Comparison of ENCODE assay signal across 23 cellular contexts in the genomic region with DNA sequence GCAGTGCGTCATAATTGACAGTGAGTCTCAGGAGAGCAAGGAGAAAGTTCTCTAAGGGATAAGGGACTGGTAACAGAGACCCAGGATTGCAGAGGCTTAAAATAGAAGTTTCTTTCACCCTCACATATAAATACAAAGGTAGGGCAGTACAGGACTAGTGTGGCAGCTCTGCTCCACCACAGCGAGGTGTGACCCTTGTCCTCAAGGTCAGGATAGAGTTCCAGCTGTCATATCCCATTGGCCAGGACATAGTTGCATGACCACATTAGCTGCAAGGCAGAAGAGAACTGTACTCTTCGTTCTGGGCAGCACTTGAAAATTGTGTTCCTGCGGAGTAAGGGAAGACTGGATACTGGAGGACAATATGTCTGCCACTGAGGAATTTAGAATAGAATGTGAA.
"Had no signal": no experiment of that assay in that cellular context is flagged by ENCODE, and none has a peak within 500 bp of the region (broad histone marks: within the 10 kb centered on the region; RNA-seq: fewer than 3 reads in every experiment).

No MANE protein-coding gene starts in this region.

- H3K4me1 ChIP-seq: esophagus muscularis mucosa, gastroesophageal sphincter, neural progenitor cell, parathyroid adenoma, spleen, testis had no signal

- H3K27ac ChIP-seq: coronary artery, esophagus muscularis mucosa, foreskin keratinocyte, gastroesophageal sphincter, neural progenitor cell, parathyroid adenoma, spleen, testis, tibial artery had no signal

- ATAC-seq: foreskin keratinocyte; gastroesophageal sphincter; mucosa of descending colon; naive thymus-derived CD4-positive, alpha-beta T cell; sciatic nerve; stimulated activated memory B cell treated with anti-CD40 and anti-IgM and Interleukin-4, amounts not matched to agents 10 μg/mL and 1 μg/mL and 100 μg/mL, for 72 hours; stimulated activated naive CD8-positive, alpha-beta T cell treated with anti-CD3 and anti-CD28 coated beads, Interleukin-15, Interleukin-2, amounts not matched to agents 100 U/mL and 50 U/mL, for 24 hours had no signal

- H3K4me3 ChIP-seq: coronary artery, esophagus muscularis mucosa, gastroesophageal sphincter, mucosa of descending colon, neural progenitor cell, spleen, testis, tibial artery had no signal

- H3K27me3 ChIP-seq: esophagus muscularis mucosa, foreskin keratinocyte, gastroesophageal sphincter, neural progenitor cell, spleen, testis, tibial artery had no signal

- H3K36me3 ChIP-seq: neural progenitor cell, tibial artery had no signal

- H3K9me3 ChIP-seq: esophagus muscularis mucosa, gastroesophageal sphincter, mucosa of descending colon, spleen, testis, tibial artery had no signal

- DNase-seq: dermis blood vessel endothelial cell; effector memory CD4-positive, alpha-beta T cell; foreskin keratinocyte; hypothalamus; immature natural killer cell; islet precursor cell; kidney glomerular epithelial cell; mesenchymal stem cell; mucosa of descending colon; naive thymus-derived CD4-positive, alpha-beta T cell; spleen; stimulated activated CD4-positive, alpha-beta T cell treated with anti-CD3 and anti-CD28 coated beads, Interleukin-4, amount 100 ng/mL, for 4 hours; stimulated activated naive CD8-positive, alpha-beta T cell treated with anti-CD3 and anti-CD28 coated beads, Interleukin-15, Interleukin-2, amounts not matched to agents 100 U/mL and 50 U/mL, for 24 hours; substantia nigra; testis; tibial artery had no signal
